Comparison of ENCODE assay signal across 34 cellular contexts in the genomic region with DNA sequence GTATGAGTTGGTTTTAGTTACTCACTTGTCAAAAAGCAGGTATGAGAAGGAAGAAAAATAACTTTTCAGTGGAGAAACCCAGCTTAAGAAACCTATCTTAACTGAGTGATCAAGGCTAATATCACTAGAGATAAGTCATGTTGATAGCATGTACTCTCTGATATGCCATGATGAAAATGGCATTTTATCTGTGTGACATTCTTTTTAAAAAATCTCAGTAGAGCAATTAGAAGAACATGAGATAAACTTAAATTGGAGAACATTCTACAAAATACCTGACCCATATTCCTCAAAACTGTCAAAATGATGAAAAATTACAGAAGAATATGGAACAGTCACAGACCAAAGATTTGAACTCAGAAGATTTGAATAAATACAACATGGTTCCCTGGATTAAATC.
"Had no signal": no experiment of that assay in that cellular context is flagged by ENCODE, and none has a peak within 500 bp of the region (broad histone marks: within the 10 kb centered on the region; RNA-seq: fewer than 3 reads in every experiment).

No MANE protein-coding gene starts in this region.

- DNase-seq: Karpas-422, Kasumi-1, MG63, MM.1S, MV-4-11, NCI-H1048, NCI-H1092, NCI-H1092 treated with DMSO at 0.1 percent for 48 hours, NCI-H1105, NCI-H1105 treated with DMSO at 0.1 percent for 48 hours, NCI-H1417, NCI-H1417 treated with DMSO at 0.1 percent for 48 hours, NCI-H1436, NCI-H1436 treated with DMSO at 0.1 percent for 48 hours, NCI-H146, NCI-H1694, NCI-H1694 treated with DMSO at 0.1 percent for 48 hours, NCI-H187, NCI-H187 treated with DMSO at 0.1 percent for 48 hours, NCI-H1930, NCI-H2029, NCI-H2029 treated with DMSO at 0.1 percent for 48 hours, NCI-H2081, NCI-H2081 treated with DMSO at 0.1 percent for 48 hours, NCI-H2107, NCI-H2171, NCI-H2171 treated with DMSO at 0.1 percent for 48 hours, NCI-H2227 treated with DMSO at 0.1 percent for 48 hours, NCI-H226, NCI-H345, NCI-H446, NCI-H446 treated with DMSO at 0.1 percent for 48 hours, NCI-H510A had no signal

- H3K4me3 ChIP-seq: MG63 had no signal

- H3K27me3 ChIP-seq: MG63 had no signal

- H3K36me3 ChIP-seq: MG63 had no signal

- H3K27ac ChIP-seq: KMS-11 had no signal

- H3K9ac ChIP-seq: KMS-11 had no signal

- H3K4me2 ChIP-seq: KMS-11 had no signal
